24 cellular contexts compared by ENCODE assay signal in the genomic region with DNA sequence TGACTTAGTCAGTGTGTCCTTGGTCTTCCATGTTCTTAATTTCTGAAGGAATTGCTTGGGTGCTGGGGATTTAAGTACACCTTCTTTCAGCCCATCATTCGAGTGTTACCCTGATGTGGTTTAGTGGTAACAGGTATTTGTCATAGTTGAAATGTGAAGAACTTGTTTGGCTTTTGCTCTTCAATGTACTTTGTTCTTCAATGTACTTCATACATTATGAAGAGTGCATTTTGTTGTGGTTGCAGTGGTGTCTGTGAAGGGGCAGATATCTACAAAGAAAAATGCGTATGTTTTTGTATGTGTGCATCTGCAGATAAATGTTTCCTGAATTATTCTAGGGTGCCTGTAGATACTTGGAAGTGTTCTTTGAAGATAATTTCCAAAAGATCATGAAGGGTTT.
DNase-seq lines count a peak whose midpoint lies in the region; ATAC-seq and TF ChIP-seq lines count a peak whose summit lies in the region.
"Had no signal": no experiment of that assay in that cellular context is flagged by ENCODE, and none has a peak within 500 bp of the region (broad histone marks: within the 10 kb centered on the region; RNA-seq: fewer than 3 reads in every experiment).

No MANE protein-coding gene starts in this region.

- H3K4me3 ChIP-seq in mucosa of descending colon = no peak overlapping the region
- H3K4me3 ChIP-seq: gastrocnemius medialis, GM23338, hepatocyte, prostate gland, SJCRH30, thoracic aorta, uterus had no signal

- H3K4me3 Mint-ChIP-seq in activated naive CD8-positive, alpha-beta T cell = peak overlapping the region; percentile 55
- no peak overlapping the region for H3K4me3 Mint-ChIP-seq in activated naive CD8-positive, alpha-beta T cell treated with anti-CD3 and anti-CD28 coated beads for 36 hours
- H3K4me3 Mint-ChIP-seq in T-cell = peak overlapping the region in 1 of 3 donors; percentile 22
- no peak overlapping the region for H3K4me3 Mint-ChIP-seq in activated naive CD8-positive, alpha-beta T cell treated with anti-CD3 and anti-CD28 coated beads, Interleukin-2, amount 50 U/mL, for 24 hours
- H3K4me3 Mint-ChIP-seq in stimulated activated naive CD8-positive, alpha-beta T cell treated with anti-CD3 and anti-CD28 coated beads, Interleukin-15, amount 100 ng/mL, for 72 hours = peak overlapping the region in 1 of 2 donors; percentile 6
- H3K4me3 Mint-ChIP-seq: activated naive CD4-positive, alpha-beta T cell treated with anti-CD3 and anti-CD28 coated beads, Interleukin-2, amount 50 U/mL, for 24 hours; CD14-positive monocyte; GM23338; immature natural killer cell had no signal

- peaks cover 3% of the 10 kb centered on the region for H3K4me1 ChIP-seq in mucosa of descending colon (ENCODE audit: low read depth)
- H3K4me1 ChIP-seq: prostate gland, SJCRH30, uterus had no signal

- H3K9me3 Mint-ChIP-seq in activated naive CD8-positive, alpha-beta T cell (ENCODE audit: low read depth) = no peaks in the 10 kb centered on the region
- H3K9me3 Mint-ChIP-seq in activated naive CD8-positive, alpha-beta T cell treated with anti-CD3 and anti-CD28 coated beads for 36 hours = peaks cover 2% of the 10 kb centered on the region
- H3K9me3 Mint-ChIP-seq in T-cell = no peaks in the 10 kb centered on the region
- no peaks in the 10 kb centered on the region for H3K9me3 Mint-ChIP-seq in activated naive CD8-positive, alpha-beta T cell treated with anti-CD3 and anti-CD28 coated beads, Interleukin-2, amount 50 U/mL, for 24 hours
- H3K9me3 Mint-ChIP-seq in stimulated activated naive CD8-positive, alpha-beta T cell treated with anti-CD3 and anti-CD28 coated beads, Interleukin-15, amount 100 ng/mL, for 72 hours = no peaks in the 10 kb centered on the region
- H3K9me3 Mint-ChIP-seq: activated naive CD4-positive, alpha-beta T cell treated with anti-CD3 and anti-CD28 coated beads, Interleukin-2, amount 50 U/mL, for 24 hours; CD14-positive monocyte; GM23338; immature natural killer cell had no signal

- TF ChIP-seq CTCF in mucosa of descending colon (IDR thresholded peaks at IDR 0.05) = no peak

- POLR2A ChIA-PET in T-cell (lab: Charles Lee) = no interaction called here

- CTCF ChIA-PET in T-cell (lab: Charles Lee) = no interaction called here

- no peaks in the 10 kb centered on the region for H3K36me3 ChIP-seq in mucosa of descending colon (ENCODE audit: low read depth)
- H3K36me3 ChIP-seq: gastrocnemius medialis, prostate gland, thoracic aorta, uterus had no signal

- DNase-seq in activated naive CD8-positive, alpha-beta T cell treated with anti-CD3 and anti-CD28 coated beads for 36 hours = no peak
- DNase-seq in T-cell (peak in 12 of 34 experiments; percentile 4 to 39 (median 22)), mucosa of descending colon (no peak)
- DNase-seq in activated naive CD8-positive, alpha-beta T cell treated with anti-CD3 and anti-CD28 coated beads, Interleukin-2, amount 50 U/mL, for 24 hours = no peak
- no peak for DNase-seq in stimulated activated naive CD8-positive, alpha-beta T cell treated with anti-CD3 and anti-CD28 coated beads, Interleukin-15, amount 100 ng/mL, for 72 hours
- DNase-seq: dermis blood vessel endothelial cell; gastrocnemius medialis; immature natural killer cell; KG1; NCI-H1417; NCI-H748 treated with DMSO at 0.1 percent for 48 hours; SJCRH30; stimulated activated CD4-positive, alpha-beta T cell treated with anti-CD3 and anti-CD28 coated beads, Interleukin-12 subunit alpha, Interleukin-12 subunit beta, amount 100 ng/mL, for 4 hours; stimulated activated CD4-positive, alpha-beta T cell treated with anti-CD3 and anti-CD28 coated beads, Interleukin-4, amount 100 ng/mL, for 1 hour; uterus had no signal

- ATAC-seq in T-cell (replicated peaks in 1 of 4) = peak; percentile 87 to 97 (median 94)
- peak; percentile 44 for ATAC-seq in activated naive CD8-positive, alpha-beta T cell treated with anti-CD3 and anti-CD28 coated beads, Interleukin-2, amount 50 U/mL, for 24 hours
- ATAC-seq in stimulated activated naive CD8-positive, alpha-beta T cell treated with anti-CD3 and anti-CD28 coated beads, Interleukin-15, amount 100 ng/mL, for 72 hours = peak; percentile 75
- no peak for ATAC-seq in GM18519 (IDR thresholded peaks at IDR 0.05; ENCODE audit: low FRiP score, unreplicated experiment)
- ATAC-seq in mucosa of descending colon = no peak
- ATAC-seq: GM23338, sciatic nerve had no signal

- no peaks in the 10 kb centered on the region for H3K9me3 ChIP-seq in mucosa of descending colon
- H3K9me3 ChIP-seq: gastrocnemius medialis, prostate gland, SJCRH30, thoracic aorta, uterus had no signal

- intact Hi-C loops in mucosa of descending colon (cut with DNase I, micrococcal nuclease) = no loop called here

- H3K4me1 Mint-ChIP-seq in activated naive CD8-positive, alpha-beta T cell (ENCODE audit: low read depth) = peaks cover 50% of the 10 kb centered on the region
- peaks cover 42% of the 10 kb centered on the region for H3K4me1 Mint-ChIP-seq in activated naive CD8-positive, alpha-beta T cell treated with anti-CD3 and anti-CD28 coated beads for 36 hours
- peaks cover 37 to 56% (median 43%) of the 10 kb centered on the region in 3 donors for H3K4me1 Mint-ChIP-seq in T-cell
- H3K4me1 Mint-ChIP-seq in activated naive CD8-positive, alpha-beta T cell treated with anti-CD3 and anti-CD28 coated beads, Interleukin-2, amount 50 U/mL, for 24 hours = peaks cover 62% of the 10 kb centered on the region
- peaks cover 72% of the 10 kb centered on the region for H3K4me1 Mint-ChIP-seq in stimulated activated naive CD8-positive, alpha-beta T cell treated with anti-CD3 and anti-CD28 coated beads, Interleukin-15, amount 100 ng/mL, for 72 hours

- H3K27me3 Mint-ChIP-seq in activated naive CD8-positive, alpha-beta T cell = no peaks in the 10 kb centered on the region
- H3K27me3 Mint-ChIP-seq in activated naive CD8-positive, alpha-beta T cell treated with anti-CD3 and anti-CD28 coated beads for 36 hours = no peaks in the 10 kb centered on the region
- no peaks in the 10 kb centered on the region for H3K27me3 Mint-ChIP-seq in T-cell
- no peaks in the 10 kb centered on the region for H3K27me3 Mint-ChIP-seq in activated naive CD8-positive, alpha-beta T cell treated with anti-CD3 and anti-CD28 coated beads, Interleukin-2, amount 50 U/mL, for 24 hours
- no peaks in the 10 kb centered on the region for H3K27me3 Mint-ChIP-seq in stimulated activated naive CD8-positive, alpha-beta T cell treated with anti-CD3 and anti-CD28 coated beads, Interleukin-15, amount 100 ng/mL, for 72 hours
- H3K27me3 Mint-ChIP-seq: activated naive CD4-positive, alpha-beta T cell treated with anti-CD3 and anti-CD28 coated beads, Interleukin-2, amount 50 U/mL, for 24 hours had no signal

- peak overlapping the region; percentile 48 for H3K27ac Mint-ChIP-seq in activated naive CD8-positive, alpha-beta T cell
- H3K27ac Mint-ChIP-seq in activated naive CD8-positive, alpha-beta T cell treated with anti-CD3 and anti-CD28 coated beads for 36 hours = no peak overlapping the region
- peak overlapping the region in 1 of 2 donors; percentile 36 for H3K27ac Mint-ChIP-seq in T-cell
- H3K27ac Mint-ChIP-seq in activated naive CD8-positive, alpha-beta T cell treated with anti-CD3 and anti-CD28 coated beads, Interleukin-2, amount 50 U/mL, for 24 hours = peak overlapping the region; percentile 47
- no peak overlapping the region for H3K27ac Mint-ChIP-seq in stimulated activated naive CD8-positive, alpha-beta T cell treated with anti-CD3 and anti-CD28 coated beads, Interleukin-15, amount 100 ng/mL, for 72 hours
- H3K27ac Mint-ChIP-seq: activated naive CD4-positive, alpha-beta T cell treated with anti-CD3 and anti-CD28 coated beads, Interleukin-2, amount 50 U/mL, for 24 hours; GM23338 had no signal

- peaks cover 17% of the 10 kb centered on the region for H3K36me3 Mint-ChIP-seq in activated naive CD8-positive, alpha-beta T cell
- H3K36me3 Mint-ChIP-seq in activated naive CD8-positive, alpha-beta T cell treated with anti-CD3 and anti-CD28 coated beads for 36 hours = peaks cover 13% of the 10 kb centered on the region
- H3K36me3 Mint-ChIP-seq in T-cell = peaks cover 5% of the 10 kb centered on the region
- H3K36me3 Mint-ChIP-seq in activated naive CD8-positive, alpha-beta T cell treated with anti-CD3 and anti-CD28 coated beads, Interleukin-2, amount 50 U/mL, for 24 hours (ENCODE audit: low read depth) = peaks cover 40% of the 10 kb centered on the region
- H3K36me3 Mint-ChIP-seq: immature natural killer cell had no signal

Comparison
In these comparisons a context has a peak if more than half of its experiments do, and no peak if none do; other contexts are left out.
1. H3K27ac Mint-ChIP-seq: peak in activated naive CD8-positive, alpha-beta T cell (single experiment) and activated naive CD8-positive, alpha-beta T cell treated with anti-CD3 and anti-CD28 coated beads, Interleukin-2, amount 50 U/mL, for 24 hours (single experiment); none in activated naive CD8-positive, alpha-beta T cell treated with anti-CD3 and anti-CD28 coated beads for 36 hours (single experiment) and stimulated activated naive CD8-positive, alpha-beta T cell treated with anti-CD3 and anti-CD28 coated beads, Interleukin-15, amount 100 ng/mL, for 72 hours (0 of 2).
2. ATAC-seq: peak in T-cell (4 of 4), activated naive CD8-positive, alpha-beta T cell treated with anti-CD3 and anti-CD28 coated beads, Interleukin-2, amount 50 U/mL, for 24 hours (single experiment) and stimulated activated naive CD8-positive, alpha-beta T cell treated with anti-CD3 and anti-CD28 coated beads, Interleukin-15, amount 100 ng/mL, for 72 hours (single experiment); none in GM18519 (single experiment) and mucosa of descending colon (single experiment).